Comparison of ENCODE assay signal across 8 cellular contexts in the genomic region with DNA sequence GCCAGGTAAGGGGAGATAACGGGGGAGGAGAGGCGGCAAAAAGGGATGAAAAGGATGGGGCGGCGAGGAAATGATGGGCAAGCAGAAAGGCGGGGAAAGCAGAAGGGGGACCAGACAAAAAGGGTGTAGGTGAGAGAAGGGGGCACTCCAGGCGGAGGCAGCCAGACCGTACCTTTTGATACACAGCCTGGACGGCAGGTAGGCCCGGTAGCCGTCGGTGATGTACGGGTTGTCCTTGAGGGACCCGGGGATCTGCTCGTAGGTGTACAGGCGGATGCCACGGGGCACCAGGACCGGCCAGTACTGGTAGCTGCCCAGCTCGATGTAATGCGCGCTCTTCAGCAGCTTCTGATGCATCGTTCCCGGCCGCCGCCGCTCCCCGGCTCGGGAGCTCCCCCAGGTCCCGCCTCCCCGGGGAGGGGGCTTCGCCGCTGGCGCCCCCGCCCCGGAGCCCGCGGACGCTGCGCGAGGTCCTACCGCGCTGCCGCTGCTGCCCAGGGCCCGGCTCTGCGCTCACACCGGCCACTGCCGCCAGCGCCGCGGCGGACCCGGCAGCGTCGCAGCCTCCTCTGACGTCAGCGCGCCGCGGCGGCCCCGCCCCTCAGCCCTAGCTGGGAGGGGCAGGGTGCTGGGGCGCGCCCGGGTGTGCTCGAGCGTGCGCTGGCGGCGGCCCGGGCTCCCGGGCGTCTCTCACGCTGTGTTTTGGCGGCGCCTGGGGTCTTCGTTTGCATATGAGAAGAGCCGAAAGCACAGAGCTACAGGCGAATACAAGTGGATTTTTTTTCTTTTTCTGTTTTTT. TPM values are rescaled to one million over a fixed set of nuclear protein-coding genes. Genes with fewer than 3 reads are reported as not detected.
A peak's percentile ranks its signal among the peaks of the same experiment; 100 is the strongest.
DNase-seq lines count a peak whose midpoint lies in the region; ATAC-seq and TF ChIP-seq lines count a peak whose summit lies in the region.

A gene with protein sequence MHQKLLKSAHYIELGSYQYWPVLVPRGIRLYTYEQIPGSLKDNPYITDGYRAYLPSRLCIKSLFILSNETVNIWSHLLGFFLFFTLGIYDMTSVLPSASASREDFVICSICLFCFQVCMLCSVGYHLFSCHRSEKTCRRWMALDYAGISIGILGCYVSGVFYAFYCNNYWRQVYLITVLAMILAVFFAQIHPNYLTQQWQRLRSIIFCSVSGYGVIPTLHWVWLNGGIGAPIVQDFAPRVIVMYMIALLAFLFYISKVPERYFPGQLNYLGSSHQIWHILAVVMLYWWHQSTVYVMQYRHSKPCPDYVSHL (minus strand): TSS at position 571 of the 799 bp plus-strand sequence. CDS start 214 bp downstream, at position 357.

- CTCF ChIA-PET in activated B cell treated with CpG ODN at 0.5 μM for 24 hours (lab: Charles Lee) = interaction anchor here (2.8 kb wide), 1 partner anchor 14 kb away, joined by 16 read pairs; no protein-coding TSS in a partner anchor

- no peak for TF ChIP-seq CTCF in activated B cell treated with CpG ODN at 0.5 μM for 24 hours (IDR thresholded peaks at IDR 0.05)

- POLR2A ChIA-PET in activated B cell treated with CpG ODN at 0.5 μM for 24 hours (lab: Charles Lee) = interaction anchor here (0.6 to 1.4 kb wide), 6 partner anchors 16 to 278 kb away, joined by 3 read pairs; a partner anchor contains a TSS

- peaks cover 5% of the 10 kb centered on the region for H3K36me3 Mint-ChIP-seq in activated B cell treated with CpG ODN at 0.5 μM for 24 hours (ENCODE audit: low read depth)

- no peaks in the 10 kb centered on the region for H3K27me3 Mint-ChIP-seq in activated B cell treated with CpG ODN at 0.5 μM for 24 hours

- intact Hi-C loops in activated B cell treated with CpG ODN at 0.5 μM for 24 hours (cut with micrococcal nuclease) = loop anchor here (5.0 kb wide), 3 partner anchors 327 to 1133 kb away; a partner anchor contains a TSS

- peaks cover 20% of the 10 kb centered on the region for H3K4me1 Mint-ChIP-seq in activated B cell treated with CpG ODN at 0.5 μM for 24 hours

- peak within 1 kb of the TSS; percentile 96 for H3K4me3 Mint-ChIP-seq in activated B cell treated with CpG ODN at 0.5 μM for 24 hours

- ATAC-seq in GM18873 (IDR thresholded peaks at IDR 0.05; ENCODE audit: low FRiP score, unreplicated experiment) (peak; percentile 84), HG03108 (IDR thresholded peaks at IDR 0.05; ENCODE audit: unreplicated experiment) (peak; percentile 99), activated B cell treated with CpG ODN at 0.5 μM for 24 hours (ENCODE audit: low read depth) (peak; percentile 98)

- peak within 1 kb of the TSS; percentile 84 for H3K27ac Mint-ChIP-seq in activated B cell treated with CpG ODN at 0.5 μM for 24 hours

- DNase-seq in AG08396 (ENCODE audit: low spot score) (peak; percentile 97), NCI-H2196 treated with DMSO at 0.1 percent for 48 hours (lab: John Stamatoyannopoulos, UW; ENCODE audit: unreplicated experiment) (peak; percentile 5), activated B cell treated with CpG ODN at 0.5 μM for 24 hours (peak; percentile 90), caudate nucleus (lab: John Stamatoyannopoulos, UW) (peak in 58 of 61 donors; percentile 15 to 87 (median 66)), islet precursor cell (peak; percentile 91)
- peak; percentile 58 to 81 (median 68) for DNase-seq in stimulated activated CD4-positive, alpha-beta T cell treated with anti-CD3 and anti-CD28 coated beads, Interleukin-12 subunit alpha, Interleukin-12 subunit beta, amount 100 ng/mL, for 48 hours (ENCODE audit: low read depth in 2 of 3, low spot score in 1 of 3)

- H3K27ac ChIP-seq in caudate nucleus (ENCODE audit: low read depth, low read length) = peak within 1 kb of the TSS; percentile 38

- H3K9me3 Mint-ChIP-seq in activated B cell treated with CpG ODN at 0.5 μM for 24 hours = no peaks in the 10 kb centered on the region

RNA-seq across cellular contexts. Expression of the gene that starts here (rescaled TPM):
- 10.2 and 10.3 TPM in 2 replicates for total RNA-seq in activated B cell treated with CpG ODN at 0.5 μM for 24 hours

Comparison
In these comparisons a context has a peak if more than half of its experiments do, and no peak if none do; other contexts are left out.
1. Peak in every context shown above with its lines: DNase-seq, ATAC-seq and H3K27ac ChIP-seq.
2. DNase-seq: peak in every context shown above with its lines; median percentile 97 in AG08396; 91 in islet precursor cell; 90 in activated B cell treated with CpG ODN at 0.5 μM for 24 hours; 68 in stimulated activated CD4-positive, alpha-beta T cell treated with anti-CD3 and anti-CD28 coated beads, Interleukin-12 subunit alpha, Interleukin-12 subunit beta, amount 100 ng/mL, for 48 hours; 66 in caudate nucleus; 5 in NCI-H2196 treated with DMSO at 0.1 percent for 48 hours.